In the genomic region with DNA sequence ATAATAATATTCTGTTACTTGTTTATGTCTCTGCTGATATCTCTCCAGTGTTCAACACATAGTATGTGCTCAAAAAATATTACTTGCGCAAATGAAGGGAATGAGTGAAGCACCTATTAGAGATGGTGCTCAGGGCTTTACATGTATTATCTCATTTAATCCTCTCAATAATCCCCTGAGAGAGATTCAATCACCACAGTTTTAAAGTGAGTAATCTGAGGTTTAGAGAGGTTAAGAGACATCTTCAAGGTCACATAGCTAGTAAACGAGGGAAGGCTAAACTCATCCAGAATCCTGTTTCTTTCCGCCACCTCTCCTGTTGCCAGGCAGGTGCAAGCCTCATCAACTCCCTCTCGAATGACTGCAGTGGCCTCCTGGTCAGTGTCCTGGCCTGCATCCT, we compare ENCODE assay signal across 26 cellular contexts.
"Had no signal": no experiment of that assay in that cellular context is flagged by ENCODE, and none has a peak within 500 bp of the region (broad histone marks: within the 10 kb centered on the region; RNA-seq: fewer than 3 reads in every experiment).

No MANE protein-coding gene starts in this region.

- H3K4me3 Mint-ChIP-seq: activated CD4-positive, alpha-beta T cell treated with anti-CD3 and anti-CD28 coated beads for 36 hours; activated CD8-positive, alpha-beta T cell treated with anti-CD3 and anti-CD28 coated beads, Interleukin-2, amount 10 ng/mL, durations not matched to agents 7 days and 5 days; activated T-cell treated with anti-CD3 and anti-CD28 coated beads, Interleukin-2, amount 50 U/mL, for 72 hours; central memory CD8-positive, alpha-beta T cell; dendritic cell treated with granulocyte-macrophage colony-stimulating factor and Interleukin-4, amounts not matched to agents 40 ng/mL and 50 ng/mL, for 4 days; endodermal cell; natural killer cell treated with Interleukin-12 subunit alpha and Interleukin-12 subunit beta and Interleukin-15 and Interleukin-18, amount 100 ng/mL, for 72 hours; T-helper 2 cell treated with Interferon-gamma antibody and Interleukin-4, amounts not matched to agents 5 μg/mL and 100 μg/mL, for 36 hours had no signal

- H3K36me3 Mint-ChIP-seq: activated naive CD4-positive, alpha-beta T cell treated with anti-CD3 and anti-CD28 coated beads, Interleukin-2, amount 50 U/mL, for 72 hours; natural killer cell treated with Interleukin-12 subunit alpha and Interleukin-12 subunit beta and Interleukin-15 and Interleukin-18, amount 100 ng/mL, for 72 hours had no signal

- H3K27me3 Mint-ChIP-seq: activated CD4-positive, alpha-beta T cell treated with anti-CD3 and anti-CD28 coated beads for 36 hours; central memory CD8-positive, alpha-beta T cell had no signal

- H3K4me3 ChIP-seq: left ventricle myocardium inferior, lung, mucosa of descending colon, right atrium auricular region, spleen, testis, transverse colon had no signal

- FAIRE-seq: bronchial epithelial cell, islet of Langerhans, urothelium cell line had no signal

- H3K27ac ChIP-seq: left ventricle myocardium inferior, right atrium auricular region, spleen, testis, transverse colon had no signal

- H3K9me3 Mint-ChIP-seq: activated naive CD4-positive, alpha-beta T cell treated with anti-CD3 and anti-CD28 coated beads, Interleukin-2, amount 50 U/mL, for 72 hours; activated T-cell treated with anti-CD3 and anti-CD28 coated beads, Interleukin-2, amount 50 U/mL, for 72 hours; central memory CD8-positive, alpha-beta T cell; dendritic cell treated with granulocyte-macrophage colony-stimulating factor and Interleukin-4, amounts not matched to agents 40 ng/mL and 50 ng/mL, for 4 days; endodermal cell; natural killer cell treated with Interleukin-12 subunit alpha and Interleukin-12 subunit beta and Interleukin-15 and Interleukin-18, amount 100 ng/mL, for 72 hours; T-helper 2 cell treated with Interferon-gamma antibody and Interleukin-4, amounts not matched to agents 5 μg/mL and 100 μg/mL, for 36 hours had no signal

- DNase-seq: activated CD4-positive, alpha-beta T cell treated with anti-CD3 and anti-CD28 coated beads for 36 hours; activated CD4-positive, CD25-positive, alpha-beta regulatory T cell; activated CD8-positive, alpha-beta T cell treated with anti-CD3 and anti-CD28 coated beads, Interleukin-2, amount 10 ng/mL, durations not matched to agents 7 days and 5 days; activated naive CD4-positive, alpha-beta T cell; activated T-cell treated with anti-CD3 and anti-CD28 coated beads for 4 hours; activated T-cell treated with anti-CD3 and anti-CD28 coated beads, Interleukin-2, amount 50 U/mL, for 72 hours; anterior cingulate cortex; endodermal cell; foreskin melanocyte; left ventricle myocardium inferior; mucosa of descending colon; spleen; stimulated activated naive CD8-positive, alpha-beta T cell treated with anti-CD3 and anti-CD28 coated beads, Interleukin-15, Interleukin-2, amounts not matched to agents 100 U/mL and 50 U/mL, for 24 hours; testis; transverse colon had no signal

- H3K36me3 ChIP-seq: left ventricle myocardium inferior, right atrium auricular region, spleen, transverse colon had no signal

- H3K4me1 ChIP-seq: left ventricle myocardium inferior, right atrium auricular region, testis had no signal

- H3K27me3 ChIP-seq: right atrium auricular region, spleen, testis, transverse colon had no signal

- H3K9me3 ChIP-seq: left ventricle myocardium inferior, mucosa of descending colon, right atrium auricular region, spleen, testis, transverse colon had no signal

- H3K27ac Mint-ChIP-seq: activated CD4-positive, alpha-beta T cell treated with anti-CD3 and anti-CD28 coated beads for 36 hours; activated CD8-positive, alpha-beta T cell treated with anti-CD3 and anti-CD28 coated beads, Interleukin-2, amount 10 ng/mL, durations not matched to agents 7 days and 5 days; activated naive CD4-positive, alpha-beta T cell treated with anti-CD3 and anti-CD28 coated beads, Interleukin-2, amount 50 U/mL, for 72 hours; activated T-cell treated with anti-CD3 and anti-CD28 coated beads, Interleukin-2, amount 50 U/mL, for 72 hours; dendritic cell treated with granulocyte-macrophage colony-stimulating factor and Interleukin-4, amounts not matched to agents 40 ng/mL and 50 ng/mL, for 4 days; endodermal cell; natural killer cell treated with Interleukin-12 subunit alpha and Interleukin-12 subunit beta and Interleukin-15 and Interleukin-18, amount 100 ng/mL, for 72 hours; T-helper 2 cell treated with Interferon-gamma antibody and Interleukin-4, amounts not matched to agents 5 μg/mL and 100 μg/mL, for 36 hours had no signal

- ATAC-seq: activated CD4-positive, alpha-beta T cell treated with anti-CD3 and anti-CD28 coated beads for 36 hours; activated CD8-positive, alpha-beta T cell treated with anti-CD3 and anti-CD28 coated beads, Interleukin-2, amount 10 ng/mL, durations not matched to agents 7 days and 5 days; activated naive CD4-positive, alpha-beta T cell treated with anti-CD3 and anti-CD28 coated beads, Interleukin-2, amount 50 U/mL, for 72 hours; activated T-cell treated with anti-CD3 and anti-CD28 coated beads, Interleukin-2, amount 50 U/mL, for 72 hours; esophagus mucosa; mucosa of descending colon; natural killer cell treated with Interleukin-12 subunit alpha and Interleukin-12 subunit beta and Interleukin-15 and Interleukin-18, amount 100 ng/mL, for 72 hours; stimulated activated naive CD8-positive, alpha-beta T cell treated with anti-CD3 and anti-CD28 coated beads, Interleukin-15, Interleukin-2, amounts not matched to agents 100 U/mL and 50 U/mL, for 24 hours had no signal
